ENCODE assay signal across 27 cellular contexts in the genomic region with DNA sequence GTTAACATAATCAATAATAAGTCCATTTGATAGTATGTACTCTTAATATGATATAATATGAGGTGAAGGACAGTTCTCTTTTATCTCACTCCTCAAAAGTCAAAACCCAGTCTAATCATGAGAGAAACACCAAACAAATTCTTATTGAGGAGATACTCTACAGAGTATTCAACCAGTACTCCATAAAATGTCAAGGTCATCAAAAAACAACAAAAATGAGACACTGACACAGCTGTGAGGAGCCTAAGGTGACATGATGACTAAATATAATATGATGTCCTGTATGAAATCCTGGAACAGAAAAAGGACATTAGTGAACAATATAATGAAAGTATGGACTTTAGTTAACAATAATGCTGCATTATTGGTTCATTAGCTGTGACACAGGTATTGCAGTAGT.
"Had no signal": no experiment of that assay in that cellular context is flagged by ENCODE, and none has a peak within 500 bp of the region (broad histone marks: within the 10 kb centered on the region; RNA-seq: fewer than 3 reads in every experiment).

No MANE protein-coding gene starts in this region.

- H3K9me3 ChIP-seq: suprapubic skin, testis, thoracic aorta, thyroid gland, tibial artery, tibial nerve, transverse colon, upper lobe of left lung, upper lobe of right lung, uterus, vagina had no signal

- FAIRE-seq: urothelium cell line had no signal

- H3K4me1 ChIP-seq: suprapubic skin, testis, thyroid gland, tibial artery, tibial nerve, upper lobe of left lung, upper lobe of right lung, uterus, vagina had no signal

- H3K27me3 ChIP-seq: stomach, suprapubic skin, testis, thyroid gland, tibial artery, tibial nerve, transverse colon, upper lobe of left lung, upper lobe of right lung, uterus, vagina had no signal

- H3K4me3 ChIP-seq: stomach, suprapubic skin, testis, thoracic aorta, thyroid gland, tibial artery, tibial nerve, transverse colon, upper lobe of left lung, upper lobe of right lung, uterus, vagina had no signal

- DNase-seq: stimulated activated CD4-positive, alpha-beta T cell treated with anti-CD3 and anti-CD28 coated beads, Interleukin-2, amount 100 ng/mL, for 48 hours; stimulated activated CD4-positive, alpha-beta T cell treated with anti-CD3 and anti-CD28 coated beads, Interleukin-4, amount 100 ng/mL, for 1 hour; stimulated activated CD4-positive, alpha-beta T cell treated with anti-CD3 and anti-CD28 coated beads, Interleukin-4, amount 100 ng/mL, for 24 hours; stimulated activated CD4-positive, alpha-beta T cell treated with anti-CD3 and anti-CD28 coated beads, Interleukin-4, amount 100 ng/mL, for 4 hours; stimulated activated CD8-positive, alpha-beta memory T cell treated with anti-CD3 and anti-CD28 coated beads, Interleukin-4, amount 100 ng/mL, for 48 hours; stimulated activated naive B cell treated with anti-CD40 and anti-IgM and Interleukin-4, amounts not matched to agents 10 μg/mL and 1 μg/mL and 100 μg/mL, for 72 hours; stimulated activated naive CD4-positive, alpha-beta T cell; stimulated activated naive CD4-positive, alpha-beta T cell treated with Interleukin-2 at 50 U/mL for 16 hours; stimulated activated naive CD8-positive, alpha-beta T cell treated with anti-CD3 and anti-CD28 coated beads, Interleukin-15, amount 100 ng/mL, for 72 hours; stimulated activated naive CD8-positive, alpha-beta T cell treated with anti-CD3 and anti-CD28 coated beads, Interleukin-15, Interleukin-2, amounts not matched to agents 100 U/mL and 50 U/mL, for 24 hours; stomach; substantia nigra; testis; thyroid gland; tibial artery; transverse colon; trophoblast cell; upper lobe of left lung; upper lobe of right lung; uterus had no signal

- H3K36me3 ChIP-seq: stomach, suprapubic skin, thoracic aorta, thyroid gland, tibial artery, tibial nerve, transverse colon, upper lobe of left lung, upper lobe of right lung, uterus, vagina had no signal

- H3K27ac ChIP-seq: suprapubic skin, testis, thoracic aorta, thyroid gland, tibial artery, tibial nerve, transverse colon, upper lobe of left lung, upper lobe of right lung, uterus, vagina had no signal

- ATAC-seq: stimulated activated effector memory CD8-positive, alpha-beta T cell treated with anti-CD3 and anti-CD28 coated beads, Interleukin-12 subunit alpha, Interleukin-12 subunit beta, amount 100 ng/mL, for 72 hours; stimulated activated memory B cell treated with anti-CD40 and anti-IgM and Interleukin-4, amounts not matched to agents 10 μg/mL and 1 μg/mL and 100 μg/mL, for 72 hours; stimulated activated naive B cell treated with anti-CD40 and anti-IgM and Interleukin-4, amounts not matched to agents 10 μg/mL and 1 μg/mL and 100 μg/mL, for 72 hours; stimulated activated naive CD8-positive, alpha-beta T cell treated with anti-CD3 and anti-CD28 coated beads, Interleukin-15, amount 100 ng/mL, for 72 hours; stimulated activated naive CD8-positive, alpha-beta T cell treated with anti-CD3 and anti-CD28 coated beads, Interleukin-15, Interleukin-2, amounts not matched to agents 100 U/mL and 50 U/mL, for 24 hours; upper lobe of right lung had no signal
